ENCODE assay signal across 33 cellular contexts in the genomic region with DNA sequence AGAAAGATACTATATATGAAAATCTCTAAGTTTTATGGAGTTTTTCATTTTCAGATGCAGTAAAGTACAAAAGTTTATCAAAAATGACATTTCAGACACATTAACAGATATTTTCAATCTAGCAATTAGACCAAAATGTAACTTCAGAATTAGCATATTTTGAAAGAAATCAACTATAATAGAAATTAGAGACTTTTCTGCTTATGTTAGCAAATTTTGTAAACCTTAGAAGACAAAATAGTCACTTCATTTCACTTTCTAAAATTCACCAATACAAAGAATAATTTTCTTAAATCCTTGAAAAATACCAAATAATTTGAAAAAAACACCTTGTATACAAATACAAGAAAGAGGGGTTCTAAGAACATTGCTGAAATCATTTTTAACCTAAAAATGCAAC.
"Had no signal": no experiment of that assay in that cellular context is flagged by ENCODE, and none has a peak within 500 bp of the region (broad histone marks: within the 10 kb centered on the region; RNA-seq: fewer than 3 reads in every experiment).

No MANE protein-coding gene starts in this region.

- H3K9me3 ChIP-seq: adrenal gland, body of pancreas, breast epithelium had no signal

- H3K4me1 ChIP-seq: adrenal gland, body of pancreas, breast epithelium had no signal

- DNase-seq: activated B cell treated with CpG ODN at 0.5 μM for 24 hours; activated CD4-positive, alpha-beta memory T cell treated with anti-CD3 and anti-CD28 coated beads for 36 hours; activated CD4-positive, alpha-beta T cell treated with anti-CD3 and anti-CD28 coated beads for 4 hours; activated CD4-positive, alpha-beta T cell treated with anti-CD3 and anti-CD28 coated beads, Interleukin-2, amount 10 ng/mL, durations not matched to agents 24 days and 14 days; activated CD4-positive, alpha-beta T cell treated with anti-CD3 and anti-CD28 coated beads, Interleukin-2, amount 50 U/mL, for 1 hour; activated CD4-positive, alpha-beta T cell treated with anti-CD3 and anti-CD28 coated beads, Interleukin-2, amount 50 U/mL, for 4 hours; activated CD4-positive, CD25-positive, alpha-beta regulatory T cell treated with anti-CD3 and anti-CD28 coated beads, Interleukin-2, amount 50 U/mL, for 72 hours; activated CD8-positive, alpha-beta memory T cell treated with anti-CD3 and anti-CD28 coated beads, Interleukin-2, amount 50 U/mL, for 4 hours; activated CD8-positive, alpha-beta T cell treated with anti-CD3 and anti-CD28 coated beads for 36 hours; activated effector memory CD4-positive, alpha-beta T cell treated with anti-CD3 and anti-CD28 coated beads, Interleukin-2, amount 50 U/mL, for 16 hours; activated gamma-delta T cell treated with Interleukin-2 at 50 U/mL for 16 hours; activated naive CD4-positive, alpha-beta T cell; activated naive CD4-positive, alpha-beta T cell treated with anti-CD3 and anti-CD28 coated beads for 36 hours; activated naive CD4-positive, alpha-beta T cell treated with anti-CD3 and anti-CD28 coated beads, Interleukin-2, amount 50 U/mL, for 16 hours; activated naive CD8-positive, alpha-beta T cell treated with anti-CD3 and anti-CD28 coated beads for 36 hours; activated T-cell treated with anti-CD3 and anti-CD28 coated beads for 4 hours; activated T-cell treated with anti-CD3 and anti-CD28 coated beads, Interleukin-2, amount 50 U/mL, for 1 hour; activated T-cell treated with anti-CD3 and anti-CD28 coated beads, Interleukin-2, amount 50 U/mL, for 4 hours; activated T-cell treated with anti-CD3 and anti-CD28 coated beads, Interleukin-2, amount 50 U/mL, for 72 hours; adrenal gland; amniotic stem cell; aorta; body of pancreas; brain microvascular endothelial cell; central memory CD4-positive, alpha-beta T cell; T-helper 2 cell; T-helper 9 cell had no signal

- H3K4me3 ChIP-seq: adrenal gland, body of pancreas, breast epithelium had no signal

- H3K27ac ChIP-seq: adrenal gland, body of pancreas, brain microvascular endothelial cell, breast epithelium, VCaP had no signal

- H3K36me3 ChIP-seq: adrenal gland, brain microvascular endothelial cell, breast epithelium had no signal

- H3K27me3 ChIP-seq: adrenal gland, body of pancreas, brain microvascular endothelial cell, breast epithelium had no signal

- ATAC-seq: activated CD8-positive, alpha-beta T cell treated with anti-CD3 and anti-CD28 coated beads for 36 hours; activated naive CD4-positive, alpha-beta T cell treated with anti-CD3 and anti-CD28 coated beads, Interleukin-2, amount 50 U/mL, for 72 hours; activated T-cell treated with anti-CD3 and anti-CD28 coated beads, Interleukin-2, amount 50 U/mL, for 4 hours; activated T-cell treated with anti-CD3 and anti-CD28 coated beads, Interleukin-2, amount 50 U/mL, for 72 hours; activated T-helper 17 cell treated with anti-CD3 and anti-CD28 coated beads, Interleukin-2, amount 50 U/mL, for 72 hours; body of pancreas had no signal

- FAIRE-seq: astrocyte, TTC549 had no signal
